ENCODE assay signal across 1 cellular context in the genomic region with DNA sequence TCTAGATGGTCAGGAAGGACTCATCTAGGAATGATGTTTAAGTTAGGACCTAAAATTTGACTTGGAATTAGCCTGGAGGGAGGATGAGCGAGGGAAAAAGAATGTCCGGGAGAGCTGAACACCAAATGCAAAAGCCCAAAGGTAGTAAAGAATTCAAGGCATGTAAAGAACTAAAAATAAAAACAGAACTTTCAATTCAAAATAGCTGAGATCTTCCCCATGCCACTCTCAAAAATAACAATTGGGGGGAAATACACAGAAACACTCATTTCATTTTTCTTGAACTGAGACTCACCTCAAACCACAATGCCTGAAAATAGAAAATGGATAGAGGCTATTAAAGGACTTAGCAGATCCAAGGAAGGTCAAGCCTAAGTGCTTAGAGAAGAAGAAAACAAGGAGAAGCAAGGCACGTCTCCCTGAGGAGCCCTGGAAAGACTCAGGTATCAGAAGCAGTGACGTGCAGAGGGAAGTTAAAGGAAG.
TF ChIP-seq lines count a peak whose summit lies in the region.

No MANE protein-coding gene starts in this region.

TF ChIP-seq in HCT116, 20 proteins besides CTCF, POLR2A, EP300 and RAD21:
- TF ChIP-seq SIN3A (IDR thresholded peaks at IDR 0.05; ENCODE audit: low read depth) (no peak), ZNF274 (IDR thresholded peaks at IDR 0.05; ENCODE audit: low read depth, low read length) (no peak), ELF1 (IDR thresholded peaks at IDR 0.05; ENCODE audit: borderline replicate concordance, low read depth) (no peak), REST (IDR thresholded peaks at IDR 0.05; ENCODE audit: low read depth) (no peak), EZH2 (IDR thresholded peaks at IDR 0.05) (no peak), YY1 (IDR thresholded peaks at IDR 0.05; ENCODE audit: extremely low read depth, insufficient replicate concordance, low read depth, low read length) (no peak), EZH2phosphoT487 (IDR thresholded peaks at IDR 0.05; ENCODE audit: borderline replicate concordance) (no peak), JUND (IDR thresholded peaks at IDR 0.05) (no peak), SP1 (IDR thresholded peaks at IDR 0.05; ENCODE audit: low read depth) (no peak), SRF (IDR thresholded peaks at IDR 0.05; ENCODE audit: low read depth) (no peak), TCF7L2 (IDR thresholded peaks at IDR 0.05; ENCODE audit: borderline replicate concordance, extremely low read depth, insufficient read depth, insufficient read length) (no peak), FOSL1 (IDR thresholded peaks at IDR 0.05; ENCODE audit: low read depth) (no peak)
- TF ChIP-seq, protein P1, sequence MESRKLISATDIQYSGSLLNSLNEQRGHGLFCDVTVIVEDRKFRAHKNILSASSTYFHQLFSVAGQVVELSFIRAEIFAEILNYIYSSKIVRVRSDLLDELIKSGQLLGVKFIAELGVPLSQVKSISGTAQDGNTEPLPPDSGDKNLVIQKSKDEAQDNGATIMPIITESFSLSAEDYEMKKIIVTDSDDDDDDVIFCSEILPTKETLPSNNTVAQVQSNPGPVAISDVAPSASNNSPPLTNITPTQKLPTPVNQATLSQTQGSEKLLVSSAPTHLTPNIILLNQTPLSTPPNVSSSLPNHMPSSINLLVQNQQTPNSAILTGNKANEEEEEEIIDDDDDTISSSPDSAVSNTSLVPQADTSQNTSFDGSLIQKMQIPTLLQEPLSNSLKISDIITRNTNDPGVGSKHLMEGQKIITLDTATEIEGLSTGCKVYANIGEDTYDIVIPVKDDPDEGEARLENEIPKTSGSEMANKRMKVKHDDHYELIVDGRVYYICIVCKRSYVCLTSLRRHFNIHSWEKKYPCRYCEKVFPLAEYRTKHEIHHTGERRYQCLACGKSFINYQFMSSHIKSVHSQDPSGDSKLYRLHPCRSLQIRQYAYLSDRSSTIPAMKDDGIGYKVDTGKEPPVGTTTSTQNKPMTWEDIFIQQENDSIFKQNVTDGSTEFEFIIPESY (IDR thresholded peaks at IDR 0.05; ENCODE audit: extremely low read depth, insufficient replicate concordance, low read length): no peak
TF ChIP-seq in HCT116: peak in this region for 0.
